In the genomic region with DNA sequence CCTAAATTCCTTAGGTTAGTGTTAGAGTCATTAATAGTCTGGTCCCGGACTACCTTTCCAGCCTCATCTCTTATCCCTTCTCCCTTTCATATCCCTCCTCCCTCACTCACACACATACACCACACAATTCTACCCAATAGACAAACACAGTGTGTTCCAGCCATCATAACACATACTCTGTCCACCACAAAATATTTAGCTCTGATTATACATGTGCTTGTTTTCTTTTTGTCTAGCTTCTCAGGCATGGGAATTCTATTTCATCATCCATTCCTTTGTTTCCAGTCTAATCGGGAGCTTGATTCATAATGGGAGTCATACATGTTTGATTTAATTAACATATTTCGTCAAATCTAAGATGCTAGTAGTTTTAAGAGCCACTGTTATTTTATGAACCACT, we compare ENCODE assay signal across 1 cellular context.
TF ChIP-seq lines count a peak whose summit lies in the region.

No MANE protein-coding gene starts in this region.

TF ChIP-seq in WTC11, 78 proteins besides CTCF, POLR2A, EP300 and RAD21 (continued from another document):
- TF ChIP-seq, protein P1, sequence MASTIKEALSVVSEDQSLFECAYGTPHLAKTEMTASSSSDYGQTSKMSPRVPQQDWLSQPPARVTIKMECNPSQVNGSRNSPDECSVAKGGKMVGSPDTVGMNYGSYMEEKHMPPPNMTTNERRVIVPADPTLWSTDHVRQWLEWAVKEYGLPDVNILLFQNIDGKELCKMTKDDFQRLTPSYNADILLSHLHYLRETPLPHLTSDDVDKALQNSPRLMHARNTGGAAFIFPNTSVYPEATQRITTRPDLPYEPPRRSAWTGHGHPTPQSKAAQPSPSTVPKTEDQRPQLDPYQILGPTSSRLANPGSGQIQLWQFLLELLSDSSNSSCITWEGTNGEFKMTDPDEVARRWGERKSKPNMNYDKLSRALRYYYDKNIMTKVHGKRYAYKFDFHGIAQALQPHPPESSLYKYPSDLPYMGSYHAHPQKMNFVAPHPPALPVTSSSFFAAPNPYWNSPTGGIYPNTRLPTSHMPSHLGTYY (CRISPR knock-in tag; IDR thresholded peaks at IDR 0.05): no peak
- no peak for TF ChIP-seq TCF7 (CRISPR knock-in tag; IDR thresholded peaks at IDR 0.05; ENCODE audit: low read depth)
- TF ChIP-seq, protein P2, sequence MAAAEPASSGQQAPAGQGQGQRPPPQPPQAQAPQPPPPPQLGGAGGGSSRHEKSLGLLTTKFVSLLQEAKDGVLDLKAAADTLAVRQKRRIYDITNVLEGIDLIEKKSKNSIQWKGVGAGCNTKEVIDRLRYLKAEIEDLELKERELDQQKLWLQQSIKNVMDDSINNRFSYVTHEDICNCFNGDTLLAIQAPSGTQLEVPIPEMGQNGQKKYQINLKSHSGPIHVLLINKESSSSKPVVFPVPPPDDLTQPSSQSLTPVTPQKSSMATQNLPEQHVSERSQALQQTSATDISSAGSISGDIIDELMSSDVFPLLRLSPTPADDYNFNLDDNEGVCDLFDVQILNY (CRISPR knock-in tag; IDR thresholded peaks at IDR 0.05): no peak
- TF ChIP-seq SP1 (CRISPR knock-in tag; conservative IDR thresholded peaks at IDR 0.05): no peak
- TF ChIP-seq, protein P3, sequence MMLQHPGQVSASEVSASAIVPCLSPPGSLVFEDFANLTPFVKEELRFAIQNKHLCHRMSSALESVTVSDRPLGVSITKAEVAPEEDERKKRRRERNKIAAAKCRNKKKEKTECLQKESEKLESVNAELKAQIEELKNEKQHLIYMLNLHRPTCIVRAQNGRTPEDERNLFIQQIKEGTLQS (CRISPR knock-in tag; conservative IDR thresholded peaks at IDR 0.05): no peak
